In genomic region chr10:34861293-34862004, GRCh38 we compare ENCODE assay signal across 9 cellular contexts. TPM values are rescaled to one million over a fixed set of nuclear protein-coding genes. Genes with fewer than 3 reads are reported as not detected.
DNase-seq lines count a peak whose midpoint lies in the region; TF ChIP-seq lines count a peak whose summit lies in the region.
"Had no signal": no experiment of that assay in that cellular context is flagged by ENCODE, and none has a peak within 500 bp of the region (broad histone marks: within the 10 kb centered on the region; RNA-seq: fewer than 3 reads in every experiment).

No MANE protein-coding gene starts in this region.

- no peak overlapping the region for H2AFZ ChIP-seq in SK-N-SH (ENCODE audit: low read depth)

- no peak for TF ChIP-seq CTCF in neural crest cell (conservative IDR thresholded peaks at IDR 0.05)
- TF ChIP-seq CTCF in brain microvascular endothelial cell (IDR thresholded peaks at IDR 0.05; ENCODE audit: low read depth, low read length, missing control alignments) = no peak
- no peak for TF ChIP-seq CTCF in SK-N-SH (IDR thresholded peaks at IDR 0.05)

- H3K27ac ChIP-seq in brain microvascular endothelial cell (no peak overlapping the region), SK-N-SH (ENCODE audit: low read depth in 2 of 2, low read length in 1 of 2) (no peak overlapping the region)

- WGBS in SK-N-SH (ENCODE audit: low lambda C conversion rate) = 75% methylated on average over 6 of the region's 8 CpGs

- H3K9me2 ChIP-seq in SK-N-SH = no peaks in the 10 kb centered on the region

- H3K9me3 Mint-ChIP-seq in neural crest cell = no peaks in the 10 kb centered on the region
- no peaks in the 10 kb centered on the region for H3K9me3 Mint-ChIP-seq in activated CD4-positive, alpha-beta T cell treated with anti-CD3 and anti-CD28 coated beads, Interleukin-2, amount 10 ng/mL, durations not matched to agents 7 days and 5 days

- no peaks in the 10 kb centered on the region for H3F3A ChIP-seq in SK-N-SH (replicated peaks; ENCODE audit: insufficient read depth)

- POLR2A ChIA-PET in activated CD4-positive, alpha-beta T cell treated with anti-CD3 and anti-CD28 coated beads, Interleukin-2, amount 10 ng/mL, durations not matched to agents 7 days and 5 days (lab: Charles Lee) = no interaction called here
- POLR2A ChIA-PET in SK-N-SH (lab: Yijun Ruan, JAX) = no interaction called here

- no peaks in the 10 kb centered on the region for H3K36me3 Mint-ChIP-seq in neural crest cell (ENCODE audit: low read depth)
- H3K36me3 Mint-ChIP-seq in activated CD4-positive, alpha-beta T cell treated with anti-CD3 and anti-CD28 coated beads, Interleukin-2, amount 10 ng/mL, durations not matched to agents 7 days and 5 days (ENCODE audit: low read depth) = no peaks in the 10 kb centered on the region

- no peaks in the 10 kb centered on the region for H3K27me3 Mint-ChIP-seq in neural crest cell (ENCODE audit: low read depth)
- H3K27me3 Mint-ChIP-seq in activated CD4-positive, alpha-beta T cell treated with anti-CD3 and anti-CD28 coated beads, Interleukin-2, amount 10 ng/mL, durations not matched to agents 7 days and 5 days = no peaks in the 10 kb centered on the region

- peaks cover 13% of the 10 kb centered on the region for H3K4me1 ChIP-seq in adipocyte (ENCODE audit: control insufficient read depth, insufficient read depth, low read length)
- no peaks in the 10 kb centered on the region; a peak in 2 of 4 replicates for H3K4me1 ChIP-seq in SK-N-SH (ENCODE audit: control insufficient read depth in 1 of 2, insufficient read depth in 2 of 2, low read depth in 1 of 2, low read length in 1 of 2)

- no peak overlapping the region for H3K9ac ChIP-seq in adipocyte (ENCODE audit: low read length)
- H3K9ac ChIP-seq in SK-N-SH = no peak overlapping the region

- H3K27ac Mint-ChIP-seq in neural crest cell (ENCODE audit: unreplicated experiment) = peak overlapping the region; percentile 57
- H3K27ac Mint-ChIP-seq in activated CD4-positive, alpha-beta T cell treated with anti-CD3 and anti-CD28 coated beads, Interleukin-2, amount 10 ng/mL, durations not matched to agents 7 days and 5 days = no peak overlapping the region

- no peak for TF ChIP-seq RAD21 in SK-N-SH (IDR thresholded peaks at IDR 0.05; ENCODE audit: low read length)

- no peaks in the 10 kb centered on the region for H4K20me1 ChIP-seq in SK-N-SH (ENCODE audit: insufficient read depth)

- no peak for TF ChIP-seq EP300 in SK-N-SH (IDR thresholded peaks at IDR 0.05; ENCODE audit: borderline replicate concordance in 1 of 2, low read depth in 1 of 2, low read length in 1 of 2)

- DNase-seq in DMS53 (lab: John Stamatoyannopoulos, UW) (peak; percentile 55), NCI-H146 treated with DMSO at 0.1 percent for 48 hours (lab: John Stamatoyannopoulos, UW; ENCODE audit: unreplicated experiment) (peak; percentile 81), adipocyte (ENCODE audit: low read depth) (peak; percentile 67), neural crest cell (ENCODE audit: low read depth, low spot score) (no peak), brain microvascular endothelial cell (no peak), SK-N-SH (no peak)
- DNase-seq in effector CD8-positive, alpha-beta T cell (lab: John Stamatoyannopoulos, UW) = no peak
- DNase-seq in activated CD4-positive, alpha-beta T cell treated with anti-CD3 and anti-CD28 coated beads, Interleukin-2, amount 10 ng/mL, durations not matched to agents 7 days and 5 days = no peak

- H3K4me1 Mint-ChIP-seq in neural crest cell = peaks cover 5% of the 10 kb centered on the region
- no peaks in the 10 kb centered on the region for H3K4me1 Mint-ChIP-seq in activated CD4-positive, alpha-beta T cell treated with anti-CD3 and anti-CD28 coated beads, Interleukin-2, amount 10 ng/mL, durations not matched to agents 7 days and 5 days

- peaks cover 22% of the 10 kb centered on the region for H3K27me3 ChIP-seq in adipocyte (replicated peaks; ENCODE audit: control insufficient read depth, insufficient read depth, low read length)
- no peaks in the 10 kb centered on the region for H3K27me3 ChIP-seq in brain microvascular endothelial cell (replicated peaks)
- H3K27me3 ChIP-seq in SK-N-SH (ENCODE audit: insufficient read depth) = no peaks in the 10 kb centered on the region

- in situ Hi-C loops in brain microvascular endothelial cell (cut with HindIII; ENCODE audit: low pct_ligation_motif_present, low sequenced_read_pairs) = no loop called here

- no peaks in the 10 kb centered on the region for H3K36me3 ChIP-seq in adipocyte (ENCODE audit: control insufficient read depth, insufficient read depth, low read length, severe bottlenecking)
- H3K36me3 ChIP-seq in brain microvascular endothelial cell (replicated peaks) = no peaks in the 10 kb centered on the region
- no peaks in the 10 kb centered on the region for H3K36me3 ChIP-seq in SK-N-SH (replicated peaks in 1 of 2; ENCODE audit: control insufficient read depth in 1 of 2, insufficient read depth in 2 of 2, low read length in 1 of 2)

- CTCF ChIA-PET in activated CD4-positive, alpha-beta T cell treated with anti-CD3 and anti-CD28 coated beads, Interleukin-2, amount 10 ng/mL, durations not matched to agents 7 days and 5 days (lab: Charles Lee) = no interaction called here
- CTCF ChIA-PET in SK-N-SH (lab: Yijun Ruan, JAX) = interaction anchor here (1.5 kb wide), 1 partner anchor 43 kb away, joined by 4 read pairs; no protein-coding TSS in a partner anchor

- no peak overlapping the region for H3K4me3 ChIP-seq in adipocyte (ENCODE audit: low read length)
- no peak overlapping the region for H3K4me3 ChIP-seq in brain microvascular endothelial cell (ENCODE audit: low read depth, low read length)
- H3K4me3 ChIP-seq in SK-N-SH (ENCODE audit: low read depth in 2 of 2, low read length in 1 of 2) = no peak overlapping the region
- H3K4me3 ChIP-seq: K562 had no signal

- no peak overlapping the region for H3K4me2 ChIP-seq in SK-N-SH

- H3K79me2 ChIP-seq in SK-N-SH (ENCODE audit: insufficient read depth) = no peaks in the 10 kb centered on the region

- no peaks in the 10 kb centered on the region for H3K9me3 ChIP-seq in adipocyte (ENCODE audit: control insufficient read depth, low read length)
- H3K9me3 ChIP-seq in SK-N-SH = no peaks in the 10 kb centered on the region

- H3K4me3 Mint-ChIP-seq in neural crest cell = no peak overlapping the region
- no peak overlapping the region for H3K4me3 Mint-ChIP-seq in activated CD4-positive, alpha-beta T cell treated with anti-CD3 and anti-CD28 coated beads, Interleukin-2, amount 10 ng/mL, durations not matched to agents 7 days and 5 days

TF ChIP-seq in SK-N-SH, 30 proteins besides CTCF, POLR2A, EP300 and RAD21:
- TF ChIP-seq EZH2phosphoT487 (IDR thresholded peaks at IDR 0.05; ENCODE audit: borderline replicate concordance, low read depth) (no peak), JUND (IDR thresholded peaks at IDR 0.05) (no peak)

RNA-seq across cellular contexts. Expression of gene PARD3, which starts 46.4 kb away (rescaled TPM):
- 50.1 and 51.2 TPM in 2 replicates for total RNA-seq in neural crest cell
- 1 to 10 TPM; 1.0 to 1.2 TPM for total RNA-seq in activated CD4-positive, alpha-beta T cell treated with anti-CD3 and anti-CD28 coated beads, Interleukin-2, amount 10 ng/mL, durations not matched to agents 7 days and 5 days
- polyA plus RNA-seq in SK-N-SH (2012; rRNA removed) = 29.4 and 38.9 TPM in 2 replicates
- 31.3 and 35.8 TPM in 2 replicates for polyA plus RNA-seq in SK-N-SH (2012; cell fraction: cytosol; rRNA removed)
- 46.7 and 74.5 TPM in 2 replicates for polyA plus RNA-seq in SK-N-SH (2012; cell fraction: nucleus; rRNA removed)

Comparison
In these comparisons a context has a peak if more than half of its experiments do, and no peak if none do; other contexts are left out.
1. DNase-seq: peak in DMS53 (single experiment), NCI-H146 treated with DMSO at 0.1 percent for 48 hours (single experiment) and adipocyte (single experiment); none in neural crest cell (single experiment), effector CD8-positive, alpha-beta T cell (single experiment), brain microvascular endothelial cell (single experiment), activated CD4-positive, alpha-beta T cell treated with anti-CD3 and anti-CD28 coated beads, Interleukin-2, amount 10 ng/mL, durations not matched to agents 7 days and 5 days (single experiment) and SK-N-SH (single experiment).
2. RNA of gene PARD3, which starts 46.4 kb away (total RNA-seq): 50.1 to 51.2 TPM in neural crest cell; 1.0 to 1.2 TPM in activated CD4-positive, alpha-beta T cell treated with anti-CD3 and anti-CD28 coated beads, Interleukin-2, amount 10 ng/mL, durations not matched to agents 7 days and 5 days; every median in the first group is over 10 times any median in the second.